17 cellular contexts compared by ENCODE assay signal in the genomic region with DNA sequence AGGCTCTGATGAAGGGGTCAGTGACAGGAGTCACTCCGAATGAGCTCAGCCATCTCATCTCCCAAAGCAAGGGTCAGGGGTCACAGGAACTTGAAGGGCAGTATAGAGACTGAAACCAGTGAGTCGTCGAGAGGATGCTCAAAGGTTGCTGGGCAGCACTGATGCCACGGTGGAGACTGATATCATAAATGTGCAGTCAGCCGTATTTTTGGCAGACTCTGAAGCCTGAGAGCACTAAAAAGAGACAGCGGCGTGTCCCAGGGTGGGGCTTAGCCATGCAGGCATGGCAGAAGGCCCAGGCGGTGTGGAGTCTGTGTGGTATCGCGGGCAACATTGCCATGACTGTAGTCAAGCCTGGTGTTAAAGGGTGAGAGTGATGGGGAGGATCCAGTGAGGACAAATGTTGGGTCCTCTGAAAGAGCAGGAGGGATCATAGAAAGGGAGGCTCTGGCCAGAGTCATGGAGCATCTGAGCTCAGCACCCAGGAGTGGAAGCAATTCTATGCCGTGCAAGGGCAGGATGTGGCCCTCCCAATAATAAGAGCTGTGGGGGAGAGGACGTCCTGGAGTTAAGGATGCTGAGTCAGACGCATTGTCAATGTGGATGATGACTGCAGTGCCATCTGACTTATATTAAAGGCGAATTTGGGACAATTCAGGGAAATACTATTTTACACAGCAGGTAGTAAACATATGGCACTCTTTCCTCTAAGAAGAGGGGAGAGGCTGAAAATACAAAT.
DNase-seq lines count a peak whose midpoint lies in the region; ATAC-seq and TF ChIP-seq lines count a peak whose summit lies in the region.
"Had no signal": no experiment of that assay in that cellular context is flagged by ENCODE, and none has a peak within 500 bp of the region (broad histone marks: within the 10 kb centered on the region; RNA-seq: fewer than 3 reads in every experiment).

No MANE protein-coding gene starts in this region.

- H3K27ac ChIP-seq in A673 (ENCODE audit: low read depth, low read length, poor library complexity, severe bottlenecking) = no peak overlapping the region
- H3K27ac ChIP-seq in right lobe of liver = no peak overlapping the region
- no peak overlapping the region for H3K27ac ChIP-seq in neural progenitor cell
- H3K27ac ChIP-seq in coronary artery = no peak overlapping the region

- ATAC-seq in right lobe of liver = peak in 3 of 4 donors; percentile 14 to 34 (median 30)
- ATAC-seq: K562, Panc1 had no signal

- no peak overlapping the region for H3K27ac Mint-ChIP-seq in neural progenitor cell
- H3K27ac Mint-ChIP-seq: B cell; CD4-positive, CD25-positive, alpha-beta regulatory T cell had no signal

- intact Hi-C loops in A673 (cut with micrococcal nuclease; ENCODE audit: unreplicated experiment) = no loop called here
- intact Hi-C loops in right lobe of liver (cut with DNase I) = no loop called here

- CTCF ChIA-PET in A673 (lab: Charles Lee) = no interaction called here

- H3K9me3 ChIP-seq in A673 (ENCODE audit: low read depth, low read length, poor library complexity, severe bottlenecking) (no peaks in the 10 kb centered on the region), right lobe of liver (no peaks in the 10 kb centered on the region), neural progenitor cell (ENCODE audit: low read depth) (no peaks in the 10 kb centered on the region)
- H3K9me3 ChIP-seq: Caco-2 had no signal

- H3K36me3 Mint-ChIP-seq in neural progenitor cell = peaks cover 5% of the 10 kb centered on the region
- H3K36me3 Mint-ChIP-seq: CD4-positive, CD25-positive, alpha-beta regulatory T cell had no signal

- H4K20me1 ChIP-seq in neural progenitor cell (ENCODE audit: low read depth) = no peaks in the 10 kb centered on the region

- POLR2A ChIA-PET in A673 (lab: Charles Lee; ENCODE audit: low non-redundant PET) = no interaction called here

- H3K9me3 Mint-ChIP-seq in neural progenitor cell = no peaks in the 10 kb centered on the region
- H3K9me3 Mint-ChIP-seq: CD4-positive, CD25-positive, alpha-beta regulatory T cell had no signal

- H3K4me3 Mint-ChIP-seq in neural progenitor cell = no peak overlapping the region
- H3K4me3 Mint-ChIP-seq: B cell; CD4-positive, CD25-positive, alpha-beta regulatory T cell had no signal

- no peak overlapping the region for H3K4me2 ChIP-seq in neural progenitor cell

- H3K9ac ChIP-seq in neural progenitor cell = no peak overlapping the region

- TF ChIP-seq POLR2A in NB4 (IDR thresholded peaks at IDR 0.05; ENCODE audit: extremely low read depth, insufficient read length) (no peak), right lobe of liver (IDR thresholded peaks at IDR 0.05) (no peak)

- 63% methylated on average over 13 of the region's 14 CpGs for WGBS in right lobe of liver (ENCODE audit: insufficient coverage, low coverage, low lambda C conversion rate, missing lambda C conversion rate)

- H3K4me1 ChIP-seq in A673 (ENCODE audit: insufficient read depth, low read length, poor library complexity, severe bottlenecking) (peaks cover 3% of the 10 kb centered on the region), right lobe of liver (no peaks in the 10 kb centered on the region), neural progenitor cell (peaks cover 17% of the 10 kb centered on the region)
- H3K4me1 ChIP-seq: Caco-2 had no signal

- H3K4me3 ChIP-seq in A673 (ENCODE audit: low read depth, low read length, poor library complexity, severe bottlenecking) (no peak overlapping the region), NB4 (ENCODE audit: low read depth, low read length) (no peak overlapping the region), right lobe of liver (no peak overlapping the region), neural progenitor cell (no peak overlapping the region), coronary artery (no peak overlapping the region)
- H3K4me3 ChIP-seq: K562 had no signal

- H3K36me3 ChIP-seq in A673 (ENCODE audit: insufficient read depth, low read length, poor library complexity, severe bottlenecking) = no peaks in the 10 kb centered on the region
- H3K36me3 ChIP-seq in right lobe of liver = no peaks in the 10 kb centered on the region
- no peaks in the 10 kb centered on the region for H3K36me3 ChIP-seq in neural progenitor cell

- no peak for TF ChIP-seq CTCF in A673 (conservative IDR thresholded peaks at IDR 0.05; ENCODE audit: low read depth, low read length)
- TF ChIP-seq CTCF in NB4 (IDR thresholded peaks at IDR 0.05; ENCODE audit: low read depth, low read length) = no peak
- no peak for TF ChIP-seq CTCF in right lobe of liver (IDR thresholded peaks at IDR 0.05)
- TF ChIP-seq CTCF in neural progenitor cell (IDR thresholded peaks at IDR 0.05) = no peak
- no peak for TF ChIP-seq CTCF in coronary artery (IDR thresholded peaks at IDR 0.05)

- no TSS peak for BruUV-seq in A673 (replicated peaks; lab: Mats Ljungman, UMichigan)

- H3F3A ChIP-seq in neural progenitor cell (ENCODE audit: low read depth) = no peaks in the 10 kb centered on the region

- no peaks in the 10 kb centered on the region for H3K79me2 ChIP-seq in neural progenitor cell (ENCODE audit: low read depth)

- peak; percentile 63 for DNase-seq in A673 (ENCODE audit: low spot score)
- peak; percentile 24 for DNase-seq in NB4 (ENCODE audit: low read depth)
- peak; percentile 34 for DNase-seq in dermis blood vessel endothelial cell
- DNase-seq in right lobe of liver = no peak
- DNase-seq in neural progenitor cell (ENCODE audit: low spot score) = no peak
- no peak for DNase-seq in KG1 (lab: John Stamatoyannopoulos, UW)
- no peak for DNase-seq in coronary artery (ENCODE audit: low spot score)
- DNase-seq: Caco-2; CD4-positive, CD25-positive, alpha-beta regulatory T cell; DMS153; NCI-H1436; NCI-H2029 treated with DMSO at 0.1 percent for 48 hours; NCI-H524; SHP77 treated with DMSO at 0.1 percent for 48 hours had no signal

- peaks cover 4% of the 10 kb centered on the region for H3K27me3 Mint-ChIP-seq in neural progenitor cell (ENCODE audit: insufficient read depth, low read depth)

- peaks cover 4% of the 10 kb centered on the region for H3K4me1 Mint-ChIP-seq in neural progenitor cell
- H3K4me1 Mint-ChIP-seq: B cell; CD4-positive, CD25-positive, alpha-beta regulatory T cell had no signal

- H3K27me3 ChIP-seq in A673 (replicated peaks; ENCODE audit: insufficient read depth, low read depth, low read length, poor library complexity) = no peaks in the 10 kb centered on the region
- no peaks in the 10 kb centered on the region for H3K27me3 ChIP-seq in right lobe of liver
- no peaks in the 10 kb centered on the region for H3K27me3 ChIP-seq in neural progenitor cell

- no peak overlapping the region for H2AFZ ChIP-seq in neural progenitor cell (replicated peaks)

Comparison
In these comparisons a context has a peak if more than half of its experiments do, and no peak if none do; other contexts are left out.
1. DNase-seq: peak in A673 (single experiment), NB4 (single experiment) and dermis blood vessel endothelial cell (single experiment); none in right lobe of liver (0 of 3), neural progenitor cell (single experiment), KG1 (single experiment) and coronary artery (single experiment).